9 cellular contexts compared by ENCODE assay signal in the genomic region with DNA sequence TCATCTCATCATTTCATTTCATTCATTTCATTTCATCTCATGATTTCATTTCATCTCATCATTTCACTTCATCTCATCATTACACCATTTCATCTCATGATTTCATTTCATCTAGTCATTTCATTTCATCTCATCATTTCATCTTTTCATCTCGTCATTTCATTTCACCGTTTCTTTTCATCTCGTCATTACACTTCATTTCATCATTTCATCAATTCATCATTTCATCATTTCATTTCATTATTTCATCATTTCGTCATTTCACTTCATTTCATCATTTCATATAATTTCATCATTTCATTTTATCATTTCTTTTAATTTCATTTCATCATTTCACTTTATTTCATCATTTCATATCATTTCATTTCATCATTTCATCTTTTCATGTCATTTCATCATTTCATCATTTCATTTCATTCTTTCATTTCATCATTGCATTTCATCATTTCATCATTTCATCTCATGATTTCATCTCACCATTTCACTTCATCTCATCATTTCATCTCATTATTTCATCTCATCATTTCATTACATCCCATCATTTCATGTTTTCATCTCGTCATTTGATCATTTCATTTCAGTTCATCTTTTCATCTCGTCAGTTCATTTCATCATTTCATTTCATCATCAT. TPM values are rescaled to one million over a fixed set of nuclear protein-coding genes. Genes with fewer than 3 reads are reported as not detected.
"Had no signal": no experiment of that assay in that cellular context is flagged by ENCODE, and none has a peak within 500 bp of the region (broad histone marks: within the 10 kb centered on the region; RNA-seq: fewer than 3 reads in every experiment).

No MANE protein-coding gene starts in this region.

RNA-seq across cellular contexts. Expression of gene TP53TG3, which starts 30.6 kb away (rescaled TPM):
- total RNA-seq: activated CD4-positive, alpha-beta T cell treated with anti-CD3 and anti-CD28 coated beads, Interleukin-2, amount 10 ng/mL, durations not matched to agents 24 days and 14 days; activated CD8-positive, alpha-beta memory T cell treated with anti-CD3 and anti-CD28 coated beads for 36 hours; ascending aorta; body of pancreas; bronchial epithelial cell; M059J; SK-MEL-5; T-helper 17 cell; WTC11 had no signal
